1 cellular context compared by ENCODE assay signal in genomic region chr3:101827211-101828174, GRCh38.
A peak's percentile ranks its signal among the peaks of the same experiment; 100 is the strongest.
TF ChIP-seq lines count a peak whose summit lies in the region.

No MANE protein-coding gene starts in this region.

TF ChIP-seq in HepG2, 621 proteins besides CTCF, POLR2A, EP300 and RAD21 (continued from another document and continues in another):
- TF ChIP-seq FOXO4 (CRISPR knock-in tag; conservative IDR thresholded peaks at IDR 0.05) (no peak), ZFP36 (IDR thresholded peaks at IDR 0.05; ENCODE audit: borderline replicate concordance, low read depth, low read length, partially characterized antibody) (no peak), ZNF256 (CRISPR knock-in tag; conservative IDR thresholded peaks at IDR 0.05) (no peak), ZNF274 (CRISPR knock-in tag; IDR thresholded peaks at IDR 0.05) (no peak), ZNF704 (CRISPR knock-in tag; IDR thresholded peaks at IDR 0.05; ENCODE audit: borderline replicate concordance) (no peak), AFF4 (CRISPR knock-in tag; IDR thresholded peaks at IDR 0.05) (no peak), HNF1A (IDR thresholded peaks at IDR 0.05; ENCODE audit: low read depth) (no peak), HNF1A (CRISPR knock-in tag; IDR thresholded peaks at IDR 0.05; ENCODE audit: borderline replicate concordance) (no peak), TFE3 (CRISPR knock-in tag; IDR thresholded peaks at IDR 0.05) (no peak), IRF1 (CRISPR knock-in tag; IDR thresholded peaks at IDR 0.05; ENCODE audit: low read depth) (no peak), PCBP2 (optimal IDR thresholded peaks at IDR 0.05; ENCODE audit: low read depth, low read length, poor library complexity, severe bottlenecking) (no peak), ZC3H4 (CRISPR knock-in tag; IDR thresholded peaks at IDR 0.05; ENCODE audit: borderline replicate concordance) (no peak), NFE2L2 (IDR thresholded peaks at IDR 0.05; ENCODE audit: low read length) (no peak), ZNF546 (CRISPR knock-in tag; conservative IDR thresholded peaks at IDR 0.05) (no peak), ZNF512 (CRISPR knock-in tag; IDR thresholded peaks at IDR 0.05) (no peak), ARNT (IDR thresholded peaks at IDR 0.05) (no peak), IRF2 (CRISPR knock-in tag; IDR thresholded peaks at IDR 0.05) (no peak), ZSCAN25 (CRISPR knock-in tag; IDR thresholded peaks at IDR 0.05) (no peak; the same call in 1 of the 2 replicates), PRMT3 (CRISPR knock-in tag; IDR thresholded peaks at IDR 0.05; ENCODE audit: borderline replicate concordance, low read depth) (no peak), ZNF570 (CRISPR knock-in tag; IDR thresholded peaks at IDR 0.05; ENCODE audit: borderline replicate concordance) (no peak), HNF4A (CRISPR knock-in tag; IDR thresholded peaks at IDR 0.05) (no peak), BRCA1 (CRISPR knock-in tag; IDR thresholded peaks at IDR 0.05) (no peak), ZMAT3 (CRISPR knock-in tag; conservative IDR thresholded peaks at IDR 0.05) (no peak), NFIC (IDR thresholded peaks at IDR 0.05; ENCODE audit: low read length) (no peak; the same call in 1 of the 2 replicates), SNAPC2 (CRISPR knock-in tag; IDR thresholded peaks at IDR 0.05) (0 out of 2 replicates have a peak, but pooled peaks have one; percentile 28), SALL2 (CRISPR knock-in tag; IDR thresholded peaks at IDR 0.05) (0 out of 2 replicates have a peak, but pooled peaks have one; percentile 49), PHF20 (CRISPR knock-in tag; IDR thresholded peaks at IDR 0.05) (no peak), SRSF9 (IDR thresholded peaks at IDR 0.05; ENCODE audit: borderline replicate concordance, insufficient read depth, low read depth, low read length, poor library complexity, severe bottlenecking) (no peak), THAP11 (CRISPR knock-in tag; IDR thresholded peaks at IDR 0.05) (no peak), LCORL (IDR thresholded peaks at IDR 0.05) (no peak), LCORL (CRISPR knock-in tag; IDR thresholded peaks at IDR 0.05) (0 out of 2 replicates have a peak, but pooled peaks have one; percentile 38), FOXA3 (CRISPR knock-in tag; IDR thresholded peaks at IDR 0.05) (no peak), LBX2 (CRISPR knock-in tag; IDR thresholded peaks at IDR 0.05; ENCODE audit: borderline replicate concordance) (no peak), KMT2B (CRISPR knock-in tag; IDR thresholded peaks at IDR 0.05) (peak; percentile 82), DNMT1 (CRISPR knock-in tag; IDR thresholded peaks at IDR 0.05) (no peak), ZNF75D (CRISPR knock-in tag; IDR thresholded peaks at IDR 0.05; ENCODE audit: borderline replicate concordance) (no peak), SOX13 (IDR thresholded peaks at IDR 0.05) (no peak), SOX13 (CRISPR knock-in tag; conservative IDR thresholded peaks at IDR 0.05 in 1 of 2, IDR thresholded peaks at IDR 0.05 in 1 of 2) (no peak), PRDM15 (CRISPR knock-in tag; IDR thresholded peaks at IDR 0.05) (peak; percentile 99), HNRNPH1 (optimal IDR thresholded peaks at IDR 0.05; ENCODE audit: low read depth, low read length) (no peak), MTA1 (CRISPR knock-in tag; IDR thresholded peaks at IDR 0.05; ENCODE audit: borderline replicate concordance) (no peak), ZSCAN20 (CRISPR knock-in tag; IDR thresholded peaks at IDR 0.05; ENCODE audit: borderline replicate concordance) (no peak; the same call in 1 of the 2 replicates), NR2C2 (CRISPR knock-in tag; IDR thresholded peaks at IDR 0.05; ENCODE audit: borderline replicate concordance) (no peak), NAIF1 (CRISPR knock-in tag; IDR thresholded peaks at IDR 0.05; ENCODE audit: borderline replicate concordance) (no peak), MED8 (CRISPR knock-in tag; IDR thresholded peaks at IDR 0.05; ENCODE audit: insufficient replicate concordance) (no peak), NCOA2 (CRISPR knock-in tag; IDR thresholded peaks at IDR 0.05) (peak; percentile 9; the same call in 1 of the 2 replicates), ZSCAN31 (CRISPR knock-in tag; IDR thresholded peaks at IDR 0.05; ENCODE audit: low read depth) (no peak)
